2 cellular contexts compared by ENCODE assay signal in the genomic region with DNA sequence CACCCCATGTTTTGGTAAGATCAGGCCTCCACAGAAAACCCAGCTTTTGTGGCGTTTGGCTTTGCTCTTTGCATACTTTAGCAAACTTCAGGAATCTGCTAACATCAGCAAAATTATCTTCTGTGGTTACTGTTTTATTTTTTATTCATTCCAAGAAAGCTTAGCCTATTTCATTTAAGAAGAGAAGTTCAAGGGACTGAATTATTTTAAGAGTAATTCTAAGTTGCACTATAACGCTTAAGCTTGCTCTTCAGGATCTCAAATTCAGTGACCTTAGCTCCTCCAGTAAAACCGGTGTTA.
TF ChIP-seq lines count a peak whose summit lies in the region.

No MANE protein-coding gene starts in this region.

TF ChIP-seq in GM12878, 131 proteins besides CTCF, POLR2A, EP300 and RAD21:
- TF ChIP-seq RAD51 (IDR thresholded peaks at IDR 0.05) (0 out of 2 replicates have a peak, but pooled peaks have one; percentile 18), CUX1 (IDR thresholded peaks at IDR 0.05; ENCODE audit: insufficient replicate concordance, low read depth, low read length) (no peak)

TF ChIP-seq in GM12891, 5 proteins besides CTCF, POLR2A, EP300 and RAD21:
- TF ChIP-seq PAX5 (IDR thresholded peaks at IDR 0.05; ENCODE audit: insufficient read depth, low read length, severe bottlenecking) (no peak), POLR2AphosphoS5 (IDR thresholded peaks at IDR 0.05; ENCODE audit: low read depth, low read length) (no peak), SPI1 (IDR thresholded peaks at IDR 0.05; ENCODE audit: low read depth, low read length) (no peak), TAF1 (IDR thresholded peaks at IDR 0.05; ENCODE audit: low read depth, low read length) (no peak), POU2F2 (IDR thresholded peaks at IDR 0.05; ENCODE audit: low read depth, low read length) (no peak)
